9 cellular contexts compared by ENCODE assay signal in genomic region chr7:23491502-23491901, GRCh38. TPM values are rescaled to one million over a fixed set of nuclear protein-coding genes. Genes with fewer than 3 reads are reported as not detected.
A peak's percentile ranks its signal among the peaks of the same experiment; 100 is the strongest.
DNase-seq lines count a peak whose midpoint lies in the region; ATAC-seq and TF ChIP-seq lines count a peak whose summit lies in the region.
"Had no signal": no experiment of that assay in that cellular context is flagged by ENCODE, and none has a peak within 500 bp of the region (broad histone marks: within the 10 kb centered on the region; RNA-seq: fewer than 3 reads in every experiment).

No MANE protein-coding gene starts in this region.

- peak overlapping the region; percentile 85 for H3K4me3 Mint-ChIP-seq in CD4-positive, alpha-beta T cell
- H3K4me3 Mint-ChIP-seq in HFFc6 = peak overlapping the region; percentile 88
- peak overlapping the region; percentile 87 for H3K4me3 Mint-ChIP-seq in activated B cell treated with CpG ODN at 0.5 μM for 24 hours
- H3K4me3 Mint-ChIP-seq in immature natural killer cell = peak overlapping the region; percentile 85 to 90 (median 89)

- ATAC-seq in CD4-positive, alpha-beta T cell (ENCODE audit: poor library complexity) = no peak
- ATAC-seq in activated B cell treated with CpG ODN at 0.5 μM for 24 hours (ENCODE audit: low read depth) (no peak), HG02885 (IDR thresholded peaks at IDR 0.05; ENCODE audit: poor library complexity, unreplicated experiment) (no peak)

- POLR2A ChIA-PET in CD4-positive, alpha-beta T cell (lab: Charles Lee) = interaction anchor here (1.0 kb wide), 2 partner anchors 19 to 39 kb away, joined by 4 to 7 read pairs; no protein-coding TSS in a partner anchor
- POLR2A ChIA-PET in activated B cell treated with CpG ODN at 0.5 μM for 24 hours (lab: Charles Lee) = interaction anchor here (0.7 to 1.4 kb wide), 3 partner anchors 21 to 40 kb away, joined by 3 to 4 read pairs (median 4); no protein-coding TSS in a partner anchor

- no peaks in the 10 kb centered on the region for H3K27me3 Mint-ChIP-seq in CD4-positive, alpha-beta T cell
- H3K27me3 Mint-ChIP-seq in HFFc6 (ENCODE audit: insufficient read depth) (no peaks in the 10 kb centered on the region; the same call in none of the 2 replicates), activated B cell treated with CpG ODN at 0.5 μM for 24 hours (no peaks in the 10 kb centered on the region), immature natural killer cell (ENCODE audit: low read depth in 3 of 3) (peaks cover 0 to 4% (median 2%) of the 10 kb centered on the region in 3 donors)

- H3K9me3 Mint-ChIP-seq in CD4-positive, alpha-beta T cell = no peaks in the 10 kb centered on the region
- H3K9me3 Mint-ChIP-seq in HFFc6 = no peaks in the 10 kb centered on the region
- H3K9me3 Mint-ChIP-seq in activated B cell treated with CpG ODN at 0.5 μM for 24 hours = no peaks in the 10 kb centered on the region
- H3K9me3 Mint-ChIP-seq in immature natural killer cell = no peaks in the 10 kb centered on the region

- CTCF ChIA-PET in CD4-positive, alpha-beta T cell (lab: Charles Lee) = no interaction called here
- CTCF ChIA-PET in activated B cell treated with CpG ODN at 0.5 μM for 24 hours (lab: Charles Lee) = no interaction called here

- peak overlapping the region; percentile 69 for H3K27ac Mint-ChIP-seq in CD4-positive, alpha-beta T cell
- H3K27ac Mint-ChIP-seq in HFFc6 (peak overlapping the region; percentile 94), activated B cell treated with CpG ODN at 0.5 μM for 24 hours (peak overlapping the region; percentile 18), immature natural killer cell (peak overlapping the region in 2 of 6 donors; percentile 82 to 90)

- H3K9me3 ChIP-seq in CD4-positive, alpha-beta T cell (ENCODE audit: control insufficient read depth, low read length) = no peaks in the 10 kb centered on the region

- H3K4me1 Mint-ChIP-seq in CD4-positive, alpha-beta T cell (ENCODE audit: low read depth) = peaks cover 9% of the 10 kb centered on the region
- H3K4me1 Mint-ChIP-seq in HFFc6 (ENCODE audit: low read depth) (peaks cover 13% of the 10 kb centered on the region; the same call in 1 of the 2 replicates), activated B cell treated with CpG ODN at 0.5 μM for 24 hours (peaks cover 5% of the 10 kb centered on the region), immature natural killer cell (peaks cover 10 to 14% of the 10 kb centered on the region in 2 donors)

- intact Hi-C loops in CD4-positive, alpha-beta T cell (cut with DNase I, micrococcal nuclease) = loop anchor here in 1 of 2 experiments (5.0 kb wide), 1 partner anchor 41 kb away; the partner anchor contains the start of gene TRA2A
- intact Hi-C loops in activated B cell treated with CpG ODN at 0.5 μM for 24 hours (cut with micrococcal nuclease) = loop anchor here (2.0 kb wide), 1 partner anchor 17 kb away; no protein-coding TSS in a partner anchor

- peaks cover 8% of the 10 kb centered on the region for H3K36me3 Mint-ChIP-seq in CD4-positive, alpha-beta T cell (ENCODE audit: low read depth)
- no peaks in the 10 kb centered on the region for H3K36me3 Mint-ChIP-seq in HFFc6 (ENCODE audit: low read depth)
- no peaks in the 10 kb centered on the region for H3K36me3 Mint-ChIP-seq in activated B cell treated with CpG ODN at 0.5 μM for 24 hours (ENCODE audit: low read depth)
- H3K36me3 Mint-ChIP-seq in immature natural killer cell = no peaks in the 10 kb centered on the region

- DNase-seq in CD4-positive, alpha-beta T cell = no peak
- DNase-seq in HFFc6 (no peak), activated B cell treated with CpG ODN at 0.5 μM for 24 hours (no peak), immature natural killer cell (no peak), hippocampal formation (lab: John Stamatoyannopoulos, UW) (no peak), NCI-H146 (lab: John Stamatoyannopoulos, UW) (no peak), HCEC 1CT (no peak)
- DNase-seq: NCI-H1436 had no signal

- no peak for TF ChIP-seq CTCF in CD4-positive, alpha-beta T cell (IDR thresholded peaks at IDR 0.05)
- TF ChIP-seq CTCF in HFFc6 (IDR thresholded peaks at IDR 0.05) = no peak
- no peak for TF ChIP-seq CTCF in activated B cell treated with CpG ODN at 0.5 μM for 24 hours (IDR thresholded peaks at IDR 0.05)

- H3K27me3 ChIP-seq in CD4-positive, alpha-beta T cell (ENCODE audit: control insufficient read depth, insufficient read depth, low read length) = no peaks in the 10 kb centered on the region

- H3K27ac ChIP-seq in CD4-positive, alpha-beta T cell (ENCODE audit: low read depth, low read length) = no peak overlapping the region

RNA-seq across cellular contexts. Expression of gene IGF2BP3, which starts 21.2 kb away (rescaled TPM):
- not detected for total RNA-seq in CD4-positive, alpha-beta T cell
- 10 to 100 TPM; 23.8 to 33.1 (median 31.0) TPM for total RNA-seq in HFFc6 (2021; fragmentation: NEBNext Ultra II Directional; extraction: Animal tissue kit (Norgen Biotek cat#: 25700))
- 7.4 and 10.3 TPM in 2 replicates for total RNA-seq in activated B cell treated with CpG ODN at 0.5 μM for 24 hours
- under 1 TPM in 1 of 3 donors, not detected in 2; 0.76 TPM for polyA plus RNA-seq in immature natural killer cell

RNA-seq across cellular contexts. Expression of gene TRA2A, which starts 40.3 kb away (rescaled TPM):
- 100 to 1,000 TPM; 246 to 275 TPM for total RNA-seq in CD4-positive, alpha-beta T cell
- total RNA-seq in HFFc6 (2021; fragmentation: NEBNext Ultra II Directional; extraction: Animal tissue kit (Norgen Biotek cat#: 25700)) = 10 to 100 TPM; 85.5 to 97.8 (median 92.5) TPM
- total RNA-seq in activated B cell treated with CpG ODN at 0.5 μM for 24 hours = 123 and 144 TPM in 2 replicates
- polyA plus RNA-seq in immature natural killer cell = 10 to 100 TPM; 34.8 to 44.0 (median 40.6) TPM
